ENCODE assay signal across 8 cellular contexts in genomic region chr14:60332046-60332399, GRCh38.
A peak's percentile ranks its signal among the peaks of the same experiment; 100 is the strongest.
DNase-seq lines count a peak whose midpoint lies in the region; ATAC-seq and TF ChIP-seq lines count a peak whose summit lies in the region.

No MANE protein-coding gene starts in this region.

- TF ChIP-seq EP300 in ovary (IDR thresholded peaks at IDR 0.05): no peak

- no peak for ATAC-seq in activated CD4-positive, CD25-positive, alpha-beta regulatory T cell treated with anti-CD3 and anti-CD28 coated beads, Interleukin-2, amount 50 U/mL, for 24 hours
- no peak for ATAC-seq in HG02885 (IDR thresholded peaks at IDR 0.05; ENCODE audit: poor library complexity, unreplicated experiment)

- H3K36me3 ChIP-seq in KOPT-K1 (ENCODE audit: insufficient read depth, low read length) (no peaks in the 10 kb centered on the region), ovary (no peaks in the 10 kb centered on the region)

- TF ChIP-seq POLR2A in ovary (IDR thresholded peaks at IDR 0.05): no peak

- H3K9me3 Mint-ChIP-seq in MCF 10A (ENCODE audit: unreplicated experiment) (no peaks in the 10 kb centered on the region), nephron progenitor cell (no peaks in the 10 kb centered on the region)

- H3K27me3 ChIP-seq in ovary: no peaks in the 10 kb centered on the region

- POLR2A ChIA-PET in MCF 10A (lab: Yijun Ruan, JAX): interaction anchor here (0.6 kb wide), 1 partner anchor 721 kb away, joined by 3 read pairs; no protein-coding TSS in a partner anchor

- WGBS in ovary, 3 donors: 49 to 53% (median 50%) methylated on average over 2 of the region's 2 CpGs

- peaks cover 4% of the 10 kb centered on the region for H3K4me1 ChIP-seq in ovary (ENCODE audit: insufficient read depth)

- H3K27ac ChIP-seq in C4-2B: no peak overlapping the region
- peak overlapping the region; percentile 94 for H3K27ac ChIP-seq in KOPT-K1 (ENCODE audit: low read depth, low read length, poor library complexity, severe bottlenecking)
- H3K27ac ChIP-seq in ovary: no peak overlapping the region

- H3K27ac Mint-ChIP-seq in MCF 10A (ENCODE audit: low read depth, unreplicated experiment) (no peak overlapping the region), nephron progenitor cell (no peak overlapping the region)

- DNase-seq in MCF 10A (ENCODE audit: unreplicated experiment) (no peak), nephron progenitor cell (no peak), ovary (no peak), NCI-H748 (lab: John Stamatoyannopoulos, UW; ENCODE audit: unreplicated experiment) (no peak)

- intact Hi-C loops in MCF 10A (cut with micrococcal nuclease): loop anchor here (5.0 kb wide), 1 partner anchor 230 kb away; no protein-coding TSS in a partner anchor
- intact Hi-C loops in ovary (cut with DNase I): no loop called here

- no peak overlapping the region for H3K4me3 ChIP-seq in ovary

- H3K4me3 Mint-ChIP-seq in MCF 10A (ENCODE audit: unreplicated experiment): peak overlapping the region; percentile 66
- peak overlapping the region; percentile 88 for H3K4me3 Mint-ChIP-seq in nephron progenitor cell

- H3K4me1 Mint-ChIP-seq in MCF 10A (ENCODE audit: insufficient read depth, unreplicated experiment) (peaks cover 17% of the 10 kb centered on the region), nephron progenitor cell (peaks cover 29% of the 10 kb centered on the region)

- no TSS peak for BruUV-seq in MCF 10A (replicated peaks; lab: Mats Ljungman, UMichigan)

- CTCF ChIA-PET in MCF 10A (lab: Yijun Ruan, JAX): interaction anchor here (0.6 to 2.6 kb wide), 16 partner anchors 10 to 1967 kb away, joined by 3 to 9 read pairs (median 4); no protein-coding TSS in a partner anchor

- H3K36me3 Mint-ChIP-seq in MCF 10A (ENCODE audit: insufficient read depth, unreplicated experiment): no peaks in the 10 kb centered on the region
- H3K36me3 Mint-ChIP-seq in nephron progenitor cell (ENCODE audit: low read depth): no peaks in the 10 kb centered on the region

- peak; percentile 72 for TF ChIP-seq CTCF in C4-2B (conservative IDR thresholded peaks at IDR 0.05)
- no peak for TF ChIP-seq CTCF in MCF 10A (IDR thresholded peaks at IDR 0.05; ENCODE audit: unreplicated experiment)
- TF ChIP-seq CTCF in nephron progenitor cell (IDR thresholded peaks at IDR 0.05): no peak
- no peak for TF ChIP-seq CTCF in ovary (IDR thresholded peaks at IDR 0.05)

- no peaks in the 10 kb centered on the region for H3K9me3 ChIP-seq in KOPT-K1 (ENCODE audit: insufficient read depth, low read length, poor library complexity, severe bottlenecking)
- no peaks in the 10 kb centered on the region for H3K9me3 ChIP-seq in ovary

- H3K27me3 Mint-ChIP-seq in MCF 10A (ENCODE audit: insufficient read depth, unreplicated experiment) (peaks cover 33% of the 10 kb centered on the region), nephron progenitor cell (ENCODE audit: low read depth, poor library complexity) (peaks cover 28% of the 10 kb centered on the region)
